ENCODE assay signal across 1 cellular context in the genomic region with DNA sequence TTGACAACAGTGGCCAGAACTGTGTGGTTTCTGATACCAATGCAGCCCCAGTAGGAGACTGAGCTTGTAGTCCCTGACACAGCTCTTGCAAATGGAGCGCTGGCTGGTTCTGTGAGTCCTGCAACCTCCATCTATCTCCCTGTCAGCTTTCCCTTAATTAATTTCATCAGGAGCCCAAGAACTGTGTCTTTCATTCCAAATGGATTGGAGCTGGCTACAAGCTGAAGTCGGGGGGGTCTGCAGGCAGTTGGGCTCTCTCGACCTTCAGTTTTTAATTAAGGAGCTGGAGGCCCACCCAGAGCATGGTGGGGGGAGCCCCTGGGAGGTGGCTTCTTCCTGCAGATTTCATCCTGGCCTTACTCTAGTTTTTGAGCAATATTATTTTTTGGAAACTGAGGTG.
TF ChIP-seq lines count a peak whose summit lies in the region.

No MANE protein-coding gene starts in this region.

TF ChIP-seq in SK-N-SH treated with all-trans-retinoic acid at 6 μM for 48 hours, 23 proteins besides CTCF, POLR2A, EP300 and RAD21 (continued from another document):
- TF ChIP-seq POU6F1 (CRISPR knock-in tag; IDR thresholded peaks at IDR 0.05; ENCODE audit: borderline replicate concordance, low read depth): no peak
- TF ChIP-seq ARNTL (CRISPR knock-in tag; IDR thresholded peaks at IDR 0.05; ENCODE audit: borderline replicate concordance, low read depth): no peak
- TF ChIP-seq SNAI2 (CRISPR knock-in tag; IDR thresholded peaks at IDR 0.05): no peak
- TF ChIP-seq ESRRG (CRISPR knock-in tag; IDR thresholded peaks at IDR 0.05): no peak
- no peak for TF ChIP-seq CSRNP3 (CRISPR knock-in tag; IDR thresholded peaks at IDR 0.05)
- TF ChIP-seq PPARA (CRISPR knock-in tag; IDR thresholded peaks at IDR 0.05; ENCODE audit: borderline replicate concordance): no peak
- TF ChIP-seq ZNF8 (CRISPR knock-in tag; IDR thresholded peaks at IDR 0.05): no peak
- TF ChIP-seq ZC3H10 (CRISPR knock-in tag; IDR thresholded peaks at IDR 0.05): no peak
